1 cellular context compared by ENCODE assay signal in the genomic region with DNA sequence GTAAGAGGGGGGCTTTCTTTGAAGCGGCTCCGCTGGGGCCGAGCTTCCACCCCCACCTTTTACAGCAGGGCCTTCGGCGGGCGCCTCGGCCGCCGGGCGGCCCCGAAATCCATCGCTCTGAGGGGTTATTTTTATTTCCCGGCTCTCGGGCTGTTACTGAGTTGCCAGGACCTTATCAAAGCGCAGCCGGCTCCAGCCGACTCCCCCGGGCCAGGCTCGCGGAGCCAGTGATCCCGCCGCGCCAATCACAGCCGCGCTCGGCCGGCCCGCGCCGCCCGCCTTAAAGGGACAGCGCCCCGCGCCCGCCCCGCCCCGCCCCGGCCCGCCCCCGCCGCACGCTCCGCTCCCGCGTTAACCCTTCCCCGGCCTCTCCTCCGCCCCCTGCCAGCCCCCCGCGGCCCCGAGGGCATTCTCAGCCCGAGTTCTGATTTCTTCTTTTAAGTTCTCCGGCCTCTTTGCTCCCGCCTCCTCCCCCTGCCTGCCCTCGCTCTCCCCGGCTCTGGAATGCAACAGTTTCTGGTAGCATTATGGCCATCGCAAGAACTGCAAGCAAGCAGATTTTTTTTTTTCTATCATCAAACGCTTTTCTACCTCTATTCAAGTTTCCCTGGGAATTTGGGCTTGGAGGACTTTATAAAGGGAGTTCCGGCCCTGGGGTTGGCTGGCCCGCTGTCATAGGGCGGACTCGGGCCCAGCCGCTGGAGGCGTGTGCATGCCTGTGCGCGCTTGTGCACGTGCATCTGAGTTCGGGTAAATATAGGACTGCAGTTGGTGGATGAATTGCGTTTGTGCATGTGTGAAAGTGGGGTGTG.
TF ChIP-seq lines count a peak whose summit lies in the region.

A gene with protein sequence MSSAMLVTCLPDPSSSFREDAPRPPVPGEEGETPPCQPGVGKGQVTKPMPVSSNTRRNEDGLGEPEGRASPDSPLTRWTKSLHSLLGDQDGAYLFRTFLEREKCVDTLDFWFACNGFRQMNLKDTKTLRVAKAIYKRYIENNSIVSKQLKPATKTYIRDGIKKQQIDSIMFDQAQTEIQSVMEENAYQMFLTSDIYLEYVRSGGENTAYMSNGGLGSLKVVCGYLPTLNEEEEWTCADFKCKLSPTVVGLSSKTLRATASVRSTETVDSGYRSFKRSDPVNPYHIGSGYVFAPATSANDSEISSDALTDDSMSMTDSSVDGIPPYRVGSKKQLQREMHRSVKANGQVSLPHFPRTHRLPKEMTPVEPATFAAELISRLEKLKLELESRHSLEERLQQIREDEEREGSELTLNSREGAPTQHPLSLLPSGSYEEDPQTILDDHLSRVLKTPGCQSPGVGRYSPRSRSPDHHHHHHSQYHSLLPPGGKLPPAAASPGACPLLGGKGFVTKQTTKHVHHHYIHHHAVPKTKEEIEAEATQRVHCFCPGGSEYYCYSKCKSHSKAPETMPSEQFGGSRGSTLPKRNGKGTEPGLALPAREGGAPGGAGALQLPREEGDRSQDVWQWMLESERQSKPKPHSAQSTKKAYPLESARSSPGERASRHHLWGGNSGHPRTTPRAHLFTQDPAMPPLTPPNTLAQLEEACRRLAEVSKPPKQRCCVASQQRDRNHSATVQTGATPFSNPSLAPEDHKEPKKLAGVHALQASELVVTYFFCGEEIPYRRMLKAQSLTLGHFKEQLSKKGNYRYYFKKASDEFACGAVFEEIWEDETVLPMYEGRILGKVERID (minus strand): TSS at position 255 of the 812 bp plus-strand sequence. CDS start 3,028 bp downstream, outside the sequence.

TF ChIP-seq in HepG2, 621 proteins besides CTCF, POLR2A, EP300 and RAD21 (continued from another document):
- peak; percentile 58 for TF ChIP-seq NR2C2 (CRISPR knock-in tag; IDR thresholded peaks at IDR 0.05; ENCODE audit: borderline replicate concordance)
- TF ChIP-seq ZNF160 (CRISPR knock-in tag; IDR thresholded peaks at IDR 0.05), result peak; percentile 27; the same call in 1 of the 2 replicates
- TF ChIP-seq, protein P1, sequence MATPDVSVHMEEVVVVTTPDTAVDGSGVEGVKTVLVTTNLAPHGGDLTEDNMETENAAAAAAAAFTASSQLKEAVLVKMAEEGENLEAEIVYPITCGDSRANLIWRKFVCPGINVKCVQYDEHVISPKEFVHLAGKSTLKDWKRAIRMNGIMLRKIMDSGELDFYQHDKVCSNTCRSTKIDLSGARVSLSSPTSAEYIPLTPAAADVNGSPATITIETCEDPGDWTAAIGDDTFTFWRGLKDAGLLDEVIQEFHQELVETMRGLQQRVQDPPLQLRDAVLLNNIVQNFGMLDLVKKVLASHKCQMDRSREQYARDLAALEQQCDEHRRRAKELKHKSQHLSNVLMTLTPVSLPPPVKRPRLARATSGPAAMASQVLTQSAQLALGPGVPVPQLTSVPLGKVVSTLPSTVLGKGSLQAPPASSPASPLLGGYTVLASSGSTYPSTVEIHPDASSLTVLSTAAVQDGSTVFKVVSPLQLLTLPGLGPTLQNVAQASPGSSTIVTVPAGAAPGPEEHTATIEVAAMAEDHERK (CRISPR knock-in tag; IDR thresholded peaks at IDR 0.05; ENCODE audit: low read depth), result no peak
- peak; percentile 96 for TF ChIP-seq ZNF430 (CRISPR knock-in tag; IDR thresholded peaks at IDR 0.05)
- TF ChIP-seq ZNF484 (CRISPR knock-in tag; IDR thresholded peaks at IDR 0.05; ENCODE audit: borderline replicate concordance, low read depth), result peak; percentile 96; the same call in 1 of the 2 replicates
- TF ChIP-seq MATR3 (CRISPR knock-in tag; IDR thresholded peaks at IDR 0.05), result no peak
- TF ChIP-seq FOXM1 (CRISPR knock-in tag; IDR thresholded peaks at IDR 0.05), result peak; percentile 77; the same call in 1 of the 2 replicates
- no peak for TF ChIP-seq POLR2AphosphoS2 (IDR thresholded peaks at IDR 0.05; ENCODE audit: low read depth, low read length)
- TF ChIP-seq ZNF879 (CRISPR knock-in tag; IDR thresholded peaks at IDR 0.05), result 0 out of 2 replicates have a peak, but pooled peaks have one; percentile 78
- peak; percentile 87; the same call in 1 of the 2 replicates for TF ChIP-seq ZNF441 (CRISPR knock-in tag; IDR thresholded peaks at IDR 0.05; ENCODE audit: borderline replicate concordance)
- TF ChIP-seq HOXA7 (CRISPR knock-in tag; IDR thresholded peaks at IDR 0.05), result peak; percentile 86; the same call in 1 of the 2 replicates
- peak; percentile 98 for TF ChIP-seq AHR (CRISPR knock-in tag; IDR thresholded peaks at IDR 0.05)
- TF ChIP-seq, protein P2, sequence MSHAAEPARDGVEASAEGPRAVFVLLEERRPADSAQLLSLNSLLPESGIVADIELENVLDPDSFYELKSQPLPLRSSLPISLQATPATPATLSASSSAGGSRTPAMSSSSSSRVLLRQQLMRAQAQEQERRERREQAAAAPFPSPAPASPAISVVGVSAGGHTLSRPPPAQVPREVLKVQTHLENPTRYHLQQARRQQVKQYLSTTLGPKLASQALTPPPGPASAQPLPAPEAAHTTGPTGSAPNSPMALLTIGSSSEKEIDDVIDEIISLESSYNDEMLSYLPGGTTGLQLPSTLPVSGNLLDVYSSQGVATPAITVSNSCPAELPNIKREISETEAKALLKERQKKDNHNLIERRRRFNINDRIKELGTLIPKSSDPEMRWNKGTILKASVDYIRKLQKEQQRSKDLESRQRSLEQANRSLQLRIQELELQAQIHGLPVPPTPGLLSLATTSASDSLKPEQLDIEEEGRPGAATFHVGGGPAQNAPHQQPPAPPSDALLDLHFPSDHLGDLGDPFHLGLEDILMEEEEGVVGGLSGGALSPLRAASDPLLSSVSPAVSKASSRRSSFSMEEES (CRISPR knock-in tag; IDR thresholded peaks at IDR 0.05), result peak; percentile 89
- peak; percentile 94 for TF ChIP-seq IKZF4 (CRISPR knock-in tag; IDR thresholded peaks at IDR 0.05; ENCODE audit: borderline replicate concordance, low read depth, not compliant biosample characterization)
- 0 out of 2 replicates have a peak, but pooled peaks have one; percentile 83 for TF ChIP-seq KLF9 (CRISPR knock-in tag; IDR thresholded peaks at IDR 0.05; ENCODE audit: low read depth)
- TF ChIP-seq, protein P3, sequence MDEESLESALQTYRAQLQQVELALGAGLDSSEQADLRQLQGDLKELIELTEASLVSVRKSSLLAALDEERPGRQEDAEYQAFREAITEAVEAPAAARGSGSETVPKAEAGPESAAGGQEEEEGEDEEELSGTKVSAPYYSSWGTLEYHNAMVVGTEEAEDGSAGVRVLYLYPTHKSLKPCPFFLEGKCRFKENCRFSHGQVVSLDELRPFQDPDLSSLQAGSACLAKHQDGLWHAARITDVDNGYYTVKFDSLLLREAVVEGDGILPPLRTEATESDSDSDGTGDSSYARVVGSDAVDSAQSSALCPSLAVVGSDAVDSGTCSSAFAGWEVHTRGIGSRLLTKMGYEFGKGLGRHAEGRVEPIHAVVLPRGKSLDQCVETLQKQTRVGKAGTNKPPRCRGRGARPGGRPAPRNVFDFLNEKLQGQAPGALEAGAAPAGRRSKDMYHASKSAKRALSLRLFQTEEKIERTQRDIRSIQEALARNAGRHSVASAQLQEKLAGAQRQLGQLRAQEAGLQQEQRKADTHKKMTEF (CRISPR knock-in tag; IDR thresholded peaks at IDR 0.05), result peak; percentile 57
- TF ChIP-seq, protein P4, sequence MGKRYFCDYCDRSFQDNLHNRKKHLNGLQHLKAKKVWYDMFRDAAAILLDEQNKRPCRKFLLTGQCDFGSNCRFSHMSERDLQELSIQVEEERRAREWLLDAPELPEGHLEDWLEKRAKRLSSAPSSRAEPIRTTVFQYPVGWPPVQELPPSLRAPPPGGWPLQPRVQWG (CRISPR knock-in tag; IDR thresholded peaks at IDR 0.05; ENCODE audit: borderline replicate concordance, low read depth), result no peak
- peak; percentile 84 for TF ChIP-seq SAP130 (CRISPR knock-in tag; IDR thresholded peaks at IDR 0.05; ENCODE audit: low read depth)
- no peak for TF ChIP-seq ZNF644 (CRISPR knock-in tag; IDR thresholded peaks at IDR 0.05; ENCODE audit: low read depth)
- TF ChIP-seq ZNF878 (CRISPR knock-in tag; IDR thresholded peaks at IDR 0.05), result peak; percentile 92
- TF ChIP-seq, protein P5, sequence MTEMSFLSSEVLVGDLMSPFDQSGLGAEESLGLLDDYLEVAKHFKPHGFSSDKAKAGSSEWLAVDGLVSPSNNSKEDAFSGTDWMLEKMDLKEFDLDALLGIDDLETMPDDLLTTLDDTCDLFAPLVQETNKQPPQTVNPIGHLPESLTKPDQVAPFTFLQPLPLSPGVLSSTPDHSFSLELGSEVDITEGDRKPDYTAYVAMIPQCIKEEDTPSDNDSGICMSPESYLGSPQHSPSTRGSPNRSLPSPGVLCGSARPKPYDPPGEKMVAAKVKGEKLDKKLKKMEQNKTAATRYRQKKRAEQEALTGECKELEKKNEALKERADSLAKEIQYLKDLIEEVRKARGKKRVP (CRISPR knock-in tag; IDR thresholded peaks at IDR 0.05), result peak in 1 of 2 experiments; percentile 90; a peak in 2 of 4 replicates
- peak; percentile 59; the same call in 1 of the 2 replicates for TF ChIP-seq ELF1 (CRISPR knock-in tag; IDR thresholded peaks at IDR 0.05)
